ENCODE assay signal across 21 cellular contexts in genomic region chr4:36196145-36196925, GRCh38. TPM values are rescaled to one million over a fixed set of nuclear protein-coding genes. Genes with fewer than 3 reads are reported as not detected.
DNase-seq lines count a peak whose midpoint lies in the region; ATAC-seq and TF ChIP-seq lines count a peak whose summit lies in the region.
"Had no signal": no experiment of that assay in that cellular context is flagged by ENCODE, and none has a peak within 500 bp of the region (broad histone marks: within the 10 kb centered on the region; RNA-seq: fewer than 3 reads in every experiment).

No MANE protein-coding gene starts in this region.

- H3K36me3 ChIP-seq in DND-41 (ENCODE audit: insufficient read depth, low read length) = peaks cover 43% of the 10 kb centered on the region
- H3K36me3 ChIP-seq: MG63 had no signal

- no peaks in the 10 kb centered on the region for H3K4me1 ChIP-seq in DND-41 (ENCODE audit: insufficient read depth, low read length)
- H3K4me1 ChIP-seq: A549, Peyer's patch had no signal

- peaks cover 22 to 39% of the 10 kb centered on the region in 2 donors for H3K4me1 Mint-ChIP-seq in effector memory CD8-positive, alpha-beta T cell (ENCODE audit: low read depth in 2 of 2)
- peaks cover 40 to 44% of the 10 kb centered on the region in 2 donors for H3K4me1 Mint-ChIP-seq in natural killer cell

- no peaks in the 10 kb centered on the region for H3K79me2 ChIP-seq in DND-41 (ENCODE audit: insufficient read depth, low read length)

- ATAC-seq in DND-41 (ENCODE audit: insufficient read depth, low read depth) (peak; percentile 70), natural killer cell (no peak)
- ATAC-seq in effector memory CD8-positive, alpha-beta T cell (replicated peaks) = no peak
- ATAC-seq: A549 had no signal

- no peak overlapping the region for H3K27ac ChIP-seq in DND-41 (ENCODE audit: low read length)
- H3K27ac ChIP-seq: A549, Peyer's patch had no signal

- H3K9me3 Mint-ChIP-seq in effector memory CD8-positive, alpha-beta T cell = no peaks in the 10 kb centered on the region
- no peaks in the 10 kb centered on the region for H3K9me3 Mint-ChIP-seq in natural killer cell

- intact Hi-C loops in natural killer cell (cut with micrococcal nuclease) = no loop called here

- no peak overlapping the region for H2AFZ ChIP-seq in DND-41 (ENCODE audit: low read depth, low read length)

- DNase-seq in DND-41 (no peak), SW480 (ENCODE audit: low spot score) (peak; percentile 53), natural killer cell (no peak), SKM-1 (lab: John Stamatoyannopoulos, UW; ENCODE audit: unreplicated experiment) (no peak), HUDEP-2 (lab: John Stamatoyannopoulos, UW; ENCODE audit: unreplicated experiment in 76 of 76) (no peak), kidney glomerular epithelial cell (lab: John Stamatoyannopoulos, UW) (no peak)
- no peak for DNase-seq in effector memory CD8-positive, alpha-beta T cell
- DNase-seq: DMS79 treated with DMSO at 0.1 percent for 48 hours, Kasumi-1, MG63, NCI-H1048, NCI-H1436, NCI-H2029, NCI-H2227 treated with DMSO at 0.1 percent for 48 hours, NCI-H510A treated with DMSO at 0.1 percent for 48 hours, NCI-H748 treated with DMSO at 0.1 percent for 48 hours, Peyer's patch had no signal

- H3K27me3 ChIP-seq in DND-41 (ENCODE audit: insufficient read depth, low read length, poor library complexity) = no peaks in the 10 kb centered on the region
- H3K27me3 ChIP-seq: MG63, Peyer's patch had no signal

- no peak overlapping the region for H3K4me3 ChIP-seq in DND-41 (ENCODE audit: low read depth in 1 of 2, low read length in 2 of 2)
- H3K4me3 ChIP-seq: A549, MG63, Peyer's patch had no signal

- peaks cover 31% of the 10 kb centered on the region for H3K36me3 Mint-ChIP-seq in effector memory CD8-positive, alpha-beta T cell (ENCODE audit: insufficient read depth)
- H3K36me3 Mint-ChIP-seq in natural killer cell = no peaks in the 10 kb centered on the region

- H3K27me3 Mint-ChIP-seq in effector memory CD8-positive, alpha-beta T cell = no peaks in the 10 kb centered on the region
- H3K27me3 Mint-ChIP-seq in natural killer cell (ENCODE audit: low read depth in 2 of 2) = no peaks in the 10 kb centered on the region
- H3K27me3 Mint-ChIP-seq: B cell had no signal

- 0 out of 2 replicates have a peak, but pooled peaks cover 3% of the 10 kb centered on the region for H4K20me1 ChIP-seq in DND-41 (ENCODE audit: insufficient read depth, low read length)

- H3K4me2 ChIP-seq in DND-41 (ENCODE audit: insufficient read depth, low read length) = no peak overlapping the region
- H3K4me2 ChIP-seq: A549 had no signal

- peak overlapping the region; percentile 22 to 64 for H3K27ac Mint-ChIP-seq in effector memory CD8-positive, alpha-beta T cell
- H3K27ac Mint-ChIP-seq in natural killer cell = peak overlapping the region; percentile 30 to 51
- H3K27ac Mint-ChIP-seq: B cell had no signal

- H3K9ac ChIP-seq in DND-41 (ENCODE audit: low read depth, low read length) = no peak overlapping the region

- TF ChIP-seq CTCF in DND-41 (IDR thresholded peaks at IDR 0.05; ENCODE audit: borderline replicate concordance, extremely low read depth, low read length, poor library complexity, severe bottlenecking) (no peak), natural killer cell (IDR thresholded peaks at IDR 0.05) (no peak)

- no peak overlapping the region for H3K4me3 Mint-ChIP-seq in effector memory CD8-positive, alpha-beta T cell
- no peak overlapping the region for H3K4me3 Mint-ChIP-seq in natural killer cell
- H3K4me3 Mint-ChIP-seq: B cell, CD14-positive monocyte had no signal

- no peaks in the 10 kb centered on the region for H3K9me3 ChIP-seq in DND-41 (ENCODE audit: insufficient read depth, low read length, severe bottlenecking)
- H3K9me3 ChIP-seq: A549, MG63, Peyer's patch had no signal

RNA-seq across cellular contexts. Expression of gene ARAP2, which starts 48.0 kb away (rescaled TPM):
- 100 to 1,000 TPM; 199 to 295 (median 270) TPM for total RNA-seq in natural killer cell
- total RNA-seq: G401 had no signal
